In the genomic region with DNA sequence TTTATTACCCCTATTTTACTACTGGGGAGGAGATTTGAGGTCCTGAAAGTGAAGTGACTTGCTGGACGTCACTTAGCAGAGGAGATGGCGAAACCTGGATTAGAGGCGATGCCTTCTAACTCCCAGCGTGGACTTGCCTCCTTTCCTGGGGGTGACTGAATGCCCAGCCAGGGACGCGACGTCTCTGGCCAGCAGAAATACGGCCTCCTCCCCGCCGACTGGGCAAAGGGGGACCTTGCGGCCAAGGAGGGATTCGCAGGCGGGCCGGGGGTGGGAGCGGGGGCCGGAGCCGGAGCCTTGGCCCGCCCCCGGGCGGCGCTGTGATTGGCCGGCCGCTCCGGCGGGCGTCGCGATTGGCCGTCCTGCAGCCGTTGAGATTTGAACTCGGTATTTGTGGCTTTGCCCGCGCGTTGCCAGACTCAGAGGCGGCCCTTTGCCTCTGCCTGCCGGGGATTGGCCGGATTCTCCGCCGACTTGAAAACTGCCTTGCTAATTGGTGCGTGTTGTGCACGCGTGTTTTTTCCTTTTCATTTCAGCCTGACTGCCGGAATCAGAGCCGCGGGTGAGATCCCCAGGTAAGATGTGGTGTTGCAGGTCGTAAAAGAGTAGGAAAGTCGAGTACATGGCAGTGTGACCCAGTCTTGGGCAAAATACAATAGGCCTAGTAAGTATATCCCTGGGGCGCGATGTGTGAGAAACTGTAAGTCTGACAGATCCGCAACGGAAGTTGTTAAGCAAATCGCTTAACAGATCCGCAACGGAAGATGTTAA, we compare ENCODE assay signal across 1 cellular context.
TF ChIP-seq lines count a peak whose summit lies in the region.

A gene with protein sequence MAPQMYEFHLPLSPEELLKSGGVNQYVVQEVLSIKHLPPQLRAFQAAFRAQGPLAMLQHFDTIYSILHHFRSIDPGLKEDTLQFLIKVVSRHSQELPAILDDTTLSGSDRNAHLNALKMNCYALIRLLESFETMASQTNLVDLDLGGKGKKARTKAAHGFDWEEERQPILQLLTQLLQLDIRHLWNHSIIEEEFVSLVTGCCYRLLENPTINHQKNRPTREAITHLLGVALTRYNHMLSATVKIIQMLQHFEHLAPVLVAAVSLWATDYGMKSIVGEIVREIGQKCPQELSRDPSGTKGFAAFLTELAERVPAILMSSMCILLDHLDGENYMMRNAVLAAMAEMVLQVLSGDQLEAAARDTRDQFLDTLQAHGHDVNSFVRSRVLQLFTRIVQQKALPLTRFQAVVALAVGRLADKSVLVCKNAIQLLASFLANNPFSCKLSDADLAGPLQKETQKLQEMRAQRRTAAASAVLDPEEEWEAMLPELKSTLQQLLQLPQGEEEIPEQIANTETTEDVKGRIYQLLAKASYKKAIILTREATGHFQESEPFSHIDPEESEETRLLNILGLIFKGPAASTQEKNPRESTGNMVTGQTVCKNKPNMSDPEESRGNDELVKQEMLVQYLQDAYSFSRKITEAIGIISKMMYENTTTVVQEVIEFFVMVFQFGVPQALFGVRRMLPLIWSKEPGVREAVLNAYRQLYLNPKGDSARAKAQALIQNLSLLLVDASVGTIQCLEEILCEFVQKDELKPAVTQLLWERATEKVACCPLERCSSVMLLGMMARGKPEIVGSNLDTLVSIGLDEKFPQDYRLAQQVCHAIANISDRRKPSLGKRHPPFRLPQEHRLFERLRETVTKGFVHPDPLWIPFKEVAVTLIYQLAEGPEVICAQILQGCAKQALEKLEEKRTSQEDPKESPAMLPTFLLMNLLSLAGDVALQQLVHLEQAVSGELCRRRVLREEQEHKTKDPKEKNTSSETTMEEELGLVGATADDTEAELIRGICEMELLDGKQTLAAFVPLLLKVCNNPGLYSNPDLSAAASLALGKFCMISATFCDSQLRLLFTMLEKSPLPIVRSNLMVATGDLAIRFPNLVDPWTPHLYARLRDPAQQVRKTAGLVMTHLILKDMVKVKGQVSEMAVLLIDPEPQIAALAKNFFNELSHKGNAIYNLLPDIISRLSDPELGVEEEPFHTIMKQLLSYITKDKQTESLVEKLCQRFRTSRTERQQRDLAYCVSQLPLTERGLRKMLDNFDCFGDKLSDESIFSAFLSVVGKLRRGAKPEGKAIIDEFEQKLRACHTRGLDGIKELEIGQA (N-terminal part only) (plus strand): TSS at position 523 of the 771 bp plus-strand sequence. CDS start 997 bp downstream, outside the sequence.

TF ChIP-seq in K562, 482 proteins besides CTCF, POLR2A, EP300 and RAD21 (continued from another document and continues in another):
- TF ChIP-seq, protein P1, sequence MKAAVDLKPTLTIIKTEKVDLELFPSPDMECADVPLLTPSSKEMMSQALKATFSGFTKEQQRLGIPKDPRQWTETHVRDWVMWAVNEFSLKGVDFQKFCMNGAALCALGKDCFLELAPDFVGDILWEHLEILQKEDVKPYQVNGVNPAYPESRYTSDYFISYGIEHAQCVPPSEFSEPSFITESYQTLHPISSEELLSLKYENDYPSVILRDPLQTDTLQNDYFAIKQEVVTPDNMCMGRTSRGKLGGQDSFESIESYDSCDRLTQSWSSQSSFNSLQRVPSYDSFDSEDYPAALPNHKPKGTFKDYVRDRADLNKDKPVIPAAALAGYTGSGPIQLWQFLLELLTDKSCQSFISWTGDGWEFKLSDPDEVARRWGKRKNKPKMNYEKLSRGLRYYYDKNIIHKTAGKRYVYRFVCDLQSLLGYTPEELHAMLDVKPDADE (conservative IDR thresholded peaks at IDR 0.05; ENCODE audit: control insufficient read depth, low read depth, low read length), result no peak
- TF ChIP-seq HIVEP1 (CRISPR knock-in tag; IDR thresholded peaks at IDR 0.05) (0 out of 2 replicates have a peak, but pooled peaks have one; percentile 5), TBP (optimal IDR thresholded peaks at IDR 0.05; ENCODE audit: low read depth, low read length) (peak; percentile 66), L3MBTL2 (IDR thresholded peaks at IDR 0.05) (peak; percentile 77), EP400 (IDR thresholded peaks at IDR 0.05) (peak; percentile 93), BRD9 (IDR thresholded peaks at IDR 0.05; ENCODE audit: low read depth, partially characterized antibody) (peak; percentile 41), KLF1 (tag; IDR thresholded peaks at IDR 0.05) (no peak), SUPT5H (IDR thresholded peaks at IDR 0.05) (peak; percentile 65), KDM5B (IDR thresholded peaks at IDR 0.05; ENCODE audit: insufficient replicate concordance, low read depth, low read length) (peak; percentile 43), PRMT5 (CRISPR knock-in tag; IDR thresholded peaks at IDR 0.05) (no peak), NEUROD1 (IDR thresholded peaks at IDR 0.05; ENCODE audit: borderline replicate concordance, low read depth, low read length, partially characterized antibody) (peak; percentile 45), TOE1 (IDR thresholded peaks at IDR 0.05; ENCODE audit: borderline replicate concordance) (no peak), TOE1 (CRISPR knock-in tag; IDR thresholded peaks at IDR 0.05; ENCODE audit: borderline replicate concordance, low read depth) (no peak), SMARCA5 (IDR thresholded peaks at IDR 0.05) (peak; percentile 57), POLR3G (IDR thresholded peaks at IDR 0.05; ENCODE audit: extremely low read depth, insufficient read length, insufficient replicate concordance) (no peak), TAL1 (IDR thresholded peaks at IDR 0.05) (no peak), CBX1 (IDR thresholded peaks at IDR 0.05; ENCODE audit: low read depth) (no peak)
- TF ChIP-seq, protein P2, sequence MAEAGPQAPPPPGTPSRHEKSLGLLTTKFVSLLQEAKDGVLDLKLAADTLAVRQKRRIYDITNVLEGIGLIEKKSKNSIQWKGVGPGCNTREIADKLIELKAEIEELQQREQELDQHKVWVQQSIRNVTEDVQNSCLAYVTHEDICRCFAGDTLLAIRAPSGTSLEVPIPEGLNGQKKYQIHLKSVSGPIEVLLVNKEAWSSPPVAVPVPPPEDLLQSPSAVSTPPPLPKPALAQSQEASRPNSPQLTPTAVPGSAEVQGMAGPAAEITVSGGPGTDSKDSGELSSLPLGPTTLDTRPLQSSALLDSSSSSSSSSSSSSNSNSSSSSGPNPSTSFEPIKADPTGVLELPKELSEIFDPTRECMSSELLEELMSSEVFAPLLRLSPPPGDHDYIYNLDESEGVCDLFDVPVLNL (CRISPR knock-in tag; IDR thresholded peaks at IDR 0.05; ENCODE audit: low read depth), result peak; percentile 85
- TF ChIP-seq, protein P3, sequence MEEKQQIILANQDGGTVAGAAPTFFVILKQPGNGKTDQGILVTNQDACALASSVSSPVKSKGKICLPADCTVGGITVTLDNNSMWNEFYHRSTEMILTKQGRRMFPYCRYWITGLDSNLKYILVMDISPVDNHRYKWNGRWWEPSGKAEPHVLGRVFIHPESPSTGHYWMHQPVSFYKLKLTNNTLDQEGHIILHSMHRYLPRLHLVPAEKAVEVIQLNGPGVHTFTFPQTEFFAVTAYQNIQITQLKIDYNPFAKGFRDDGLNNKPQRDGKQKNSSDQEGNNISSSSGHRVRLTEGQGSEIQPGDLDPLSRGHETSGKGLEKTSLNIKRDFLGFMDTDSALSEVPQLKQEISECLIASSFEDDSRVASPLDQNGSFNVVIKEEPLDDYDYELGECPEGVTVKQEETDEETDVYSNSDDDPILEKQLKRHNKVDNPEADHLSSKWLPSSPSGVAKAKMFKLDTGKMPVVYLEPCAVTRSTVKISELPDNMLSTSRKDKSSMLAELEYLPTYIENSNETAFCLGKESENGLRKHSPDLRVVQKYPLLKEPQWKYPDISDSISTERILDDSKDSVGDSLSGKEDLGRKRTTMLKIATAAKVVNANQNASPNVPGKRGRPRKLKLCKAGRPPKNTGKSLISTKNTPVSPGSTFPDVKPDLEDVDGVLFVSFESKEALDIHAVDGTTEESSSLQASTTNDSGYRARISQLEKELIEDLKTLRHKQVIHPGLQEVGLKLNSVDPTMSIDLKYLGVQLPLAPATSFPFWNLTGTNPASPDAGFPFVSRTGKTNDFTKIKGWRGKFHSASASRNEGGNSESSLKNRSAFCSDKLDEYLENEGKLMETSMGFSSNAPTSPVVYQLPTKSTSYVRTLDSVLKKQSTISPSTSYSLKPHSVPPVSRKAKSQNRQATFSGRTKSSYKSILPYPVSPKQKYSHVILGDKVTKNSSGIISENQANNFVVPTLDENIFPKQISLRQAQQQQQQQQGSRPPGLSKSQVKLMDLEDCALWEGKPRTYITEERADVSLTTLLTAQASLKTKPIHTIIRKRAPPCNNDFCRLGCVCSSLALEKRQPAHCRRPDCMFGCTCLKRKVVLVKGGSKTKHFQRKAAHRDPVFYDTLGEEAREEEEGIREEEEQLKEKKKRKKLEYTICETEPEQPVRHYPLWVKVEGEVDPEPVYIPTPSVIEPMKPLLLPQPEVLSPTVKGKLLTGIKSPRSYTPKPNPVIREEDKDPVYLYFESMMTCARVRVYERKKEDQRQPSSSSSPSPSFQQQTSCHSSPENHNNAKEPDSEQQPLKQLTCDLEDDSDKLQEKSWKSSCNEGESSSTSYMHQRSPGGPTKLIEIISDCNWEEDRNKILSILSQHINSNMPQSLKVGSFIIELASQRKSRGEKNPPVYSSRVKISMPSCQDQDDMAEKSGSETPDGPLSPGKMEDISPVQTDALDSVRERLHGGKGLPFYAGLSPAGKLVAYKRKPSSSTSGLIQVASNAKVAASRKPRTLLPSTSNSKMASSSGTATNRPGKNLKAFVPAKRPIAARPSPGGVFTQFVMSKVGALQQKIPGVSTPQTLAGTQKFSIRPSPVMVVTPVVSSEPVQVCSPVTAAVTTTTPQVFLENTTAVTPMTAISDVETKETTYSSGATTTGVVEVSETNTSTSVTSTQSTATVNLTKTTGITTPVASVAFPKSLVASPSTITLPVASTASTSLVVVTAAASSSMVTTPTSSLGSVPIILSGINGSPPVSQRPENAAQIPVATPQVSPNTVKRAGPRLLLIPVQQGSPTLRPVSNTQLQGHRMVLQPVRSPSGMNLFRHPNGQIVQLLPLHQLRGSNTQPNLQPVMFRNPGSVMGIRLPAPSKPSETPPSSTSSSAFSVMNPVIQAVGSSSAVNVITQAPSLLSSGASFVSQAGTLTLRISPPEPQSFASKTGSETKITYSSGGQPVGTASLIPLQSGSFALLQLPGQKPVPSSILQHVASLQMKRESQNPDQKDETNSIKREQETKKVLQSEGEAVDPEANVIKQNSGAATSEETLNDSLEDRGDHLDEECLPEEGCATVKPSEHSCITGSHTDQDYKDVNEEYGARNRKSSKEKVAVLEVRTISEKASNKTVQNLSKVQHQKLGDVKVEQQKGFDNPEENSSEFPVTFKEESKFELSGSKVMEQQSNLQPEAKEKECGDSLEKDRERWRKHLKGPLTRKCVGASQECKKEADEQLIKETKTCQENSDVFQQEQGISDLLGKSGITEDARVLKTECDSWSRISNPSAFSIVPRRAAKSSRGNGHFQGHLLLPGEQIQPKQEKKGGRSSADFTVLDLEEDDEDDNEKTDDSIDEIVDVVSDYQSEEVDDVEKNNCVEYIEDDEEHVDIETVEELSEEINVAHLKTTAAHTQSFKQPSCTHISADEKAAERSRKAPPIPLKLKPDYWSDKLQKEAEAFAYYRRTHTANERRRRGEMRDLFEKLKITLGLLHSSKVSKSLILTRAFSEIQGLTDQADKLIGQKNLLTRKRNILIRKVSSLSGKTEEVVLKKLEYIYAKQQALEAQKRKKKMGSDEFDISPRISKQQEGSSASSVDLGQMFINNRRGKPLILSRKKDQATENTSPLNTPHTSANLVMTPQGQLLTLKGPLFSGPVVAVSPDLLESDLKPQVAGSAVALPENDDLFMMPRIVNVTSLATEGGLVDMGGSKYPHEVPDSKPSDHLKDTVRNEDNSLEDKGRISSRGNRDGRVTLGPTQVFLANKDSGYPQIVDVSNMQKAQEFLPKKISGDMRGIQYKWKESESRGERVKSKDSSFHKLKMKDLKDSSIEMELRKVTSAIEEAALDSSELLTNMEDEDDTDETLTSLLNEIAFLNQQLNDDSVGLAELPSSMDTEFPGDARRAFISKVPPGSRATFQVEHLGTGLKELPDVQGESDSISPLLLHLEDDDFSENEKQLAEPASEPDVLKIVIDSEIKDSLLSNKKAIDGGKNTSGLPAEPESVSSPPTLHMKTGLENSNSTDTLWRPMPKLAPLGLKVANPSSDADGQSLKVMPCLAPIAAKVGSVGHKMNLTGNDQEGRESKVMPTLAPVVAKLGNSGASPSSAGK (IDR thresholded peaks at IDR 0.05), result peak; percentile 67
- TF ChIP-seq, protein P4, sequence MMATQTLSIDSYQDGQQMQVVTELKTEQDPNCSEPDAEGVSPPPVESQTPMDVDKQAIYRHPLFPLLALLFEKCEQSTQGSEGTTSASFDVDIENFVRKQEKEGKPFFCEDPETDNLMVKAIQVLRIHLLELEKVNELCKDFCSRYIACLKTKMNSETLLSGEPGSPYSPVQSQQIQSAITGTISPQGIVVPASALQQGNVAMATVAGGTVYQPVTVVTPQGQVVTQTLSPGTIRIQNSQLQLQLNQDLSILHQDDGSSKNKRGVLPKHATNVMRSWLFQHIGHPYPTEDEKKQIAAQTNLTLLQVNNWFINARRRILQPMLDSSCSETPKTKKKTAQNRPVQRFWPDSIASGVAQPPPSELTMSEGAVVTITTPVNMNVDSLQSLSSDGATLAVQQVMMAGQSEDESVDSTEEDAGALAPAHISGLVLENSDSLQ (IDR thresholded peaks at IDR 0.05), result peak; percentile 77
- TF ChIP-seq, protein P5, sequence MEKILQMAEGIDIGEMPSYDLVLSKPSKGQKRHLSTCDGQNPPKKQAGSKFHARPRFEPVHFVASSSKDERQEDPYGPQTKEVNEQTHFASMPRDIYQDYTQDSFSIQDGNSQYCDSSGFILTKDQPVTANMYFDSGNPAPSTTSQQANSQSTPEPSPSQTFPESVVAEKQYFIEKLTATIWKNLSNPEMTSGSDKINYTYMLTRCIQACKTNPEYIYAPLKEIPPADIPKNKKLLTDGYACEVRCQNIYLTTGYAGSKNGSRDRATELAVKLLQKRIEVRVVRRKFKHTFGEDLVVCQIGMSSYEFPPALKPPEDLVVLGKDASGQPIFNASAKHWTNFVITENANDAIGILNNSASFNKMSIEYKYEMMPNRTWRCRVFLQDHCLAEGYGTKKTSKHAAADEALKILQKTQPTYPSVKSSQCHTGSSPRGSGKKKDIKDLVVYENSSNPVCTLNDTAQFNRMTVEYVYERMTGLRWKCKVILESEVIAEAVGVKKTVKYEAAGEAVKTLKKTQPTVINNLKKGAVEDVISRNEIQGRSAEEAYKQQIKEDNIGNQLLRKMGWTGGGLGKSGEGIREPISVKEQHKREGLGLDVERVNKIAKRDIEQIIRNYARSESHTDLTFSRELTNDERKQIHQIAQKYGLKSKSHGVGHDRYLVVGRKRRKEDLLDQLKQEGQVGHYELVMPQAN (IDR thresholded peaks at IDR 0.05; ENCODE audit: borderline replicate concordance), result peak; percentile 82
- TF ChIP-seq, protein P6, sequence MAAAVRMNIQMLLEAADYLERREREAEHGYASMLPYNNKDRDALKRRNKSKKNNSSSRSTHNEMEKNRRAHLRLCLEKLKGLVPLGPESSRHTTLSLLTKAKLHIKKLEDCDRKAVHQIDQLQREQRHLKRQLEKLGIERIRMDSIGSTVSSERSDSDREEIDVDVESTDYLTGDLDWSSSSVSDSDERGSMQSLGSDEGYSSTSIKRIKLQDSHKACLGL (CRISPR knock-in tag; IDR thresholded peaks at IDR 0.05; ENCODE audit: borderline replicate concordance, poor library complexity, severe bottlenecking), result no peak
- TF ChIP-seq, protein P7, sequence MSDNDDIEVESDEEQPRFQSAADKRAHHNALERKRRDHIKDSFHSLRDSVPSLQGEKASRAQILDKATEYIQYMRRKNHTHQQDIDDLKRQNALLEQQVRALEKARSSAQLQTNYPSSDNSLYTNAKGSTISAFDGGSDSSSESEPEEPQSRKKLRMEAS (CRISPR knock-in tag; IDR thresholded peaks at IDR 0.05), result peak; percentile 84
- TF ChIP-seq, protein P8, sequence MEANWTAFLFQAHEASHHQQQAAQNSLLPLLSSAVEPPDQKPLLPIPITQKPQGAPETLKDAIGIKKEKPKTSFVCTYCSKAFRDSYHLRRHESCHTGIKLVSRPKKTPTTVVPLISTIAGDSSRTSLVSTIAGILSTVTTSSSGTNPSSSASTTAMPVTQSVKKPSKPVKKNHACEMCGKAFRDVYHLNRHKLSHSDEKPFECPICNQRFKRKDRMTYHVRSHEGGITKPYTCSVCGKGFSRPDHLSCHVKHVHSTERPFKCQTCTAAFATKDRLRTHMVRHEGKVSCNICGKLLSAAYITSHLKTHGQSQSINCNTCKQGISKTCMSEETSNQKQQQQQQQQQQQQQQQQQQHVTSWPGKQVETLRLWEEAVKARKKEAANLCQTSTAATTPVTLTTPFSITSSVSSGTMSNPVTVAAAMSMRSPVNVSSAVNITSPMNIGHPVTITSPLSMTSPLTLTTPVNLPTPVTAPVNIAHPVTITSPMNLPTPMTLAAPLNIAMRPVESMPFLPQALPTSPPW (CRISPR knock-in tag; IDR thresholded peaks at IDR 0.05), result peak; percentile 78
